ENCODE assay signal across 8 cellular contexts in the genomic region with DNA sequence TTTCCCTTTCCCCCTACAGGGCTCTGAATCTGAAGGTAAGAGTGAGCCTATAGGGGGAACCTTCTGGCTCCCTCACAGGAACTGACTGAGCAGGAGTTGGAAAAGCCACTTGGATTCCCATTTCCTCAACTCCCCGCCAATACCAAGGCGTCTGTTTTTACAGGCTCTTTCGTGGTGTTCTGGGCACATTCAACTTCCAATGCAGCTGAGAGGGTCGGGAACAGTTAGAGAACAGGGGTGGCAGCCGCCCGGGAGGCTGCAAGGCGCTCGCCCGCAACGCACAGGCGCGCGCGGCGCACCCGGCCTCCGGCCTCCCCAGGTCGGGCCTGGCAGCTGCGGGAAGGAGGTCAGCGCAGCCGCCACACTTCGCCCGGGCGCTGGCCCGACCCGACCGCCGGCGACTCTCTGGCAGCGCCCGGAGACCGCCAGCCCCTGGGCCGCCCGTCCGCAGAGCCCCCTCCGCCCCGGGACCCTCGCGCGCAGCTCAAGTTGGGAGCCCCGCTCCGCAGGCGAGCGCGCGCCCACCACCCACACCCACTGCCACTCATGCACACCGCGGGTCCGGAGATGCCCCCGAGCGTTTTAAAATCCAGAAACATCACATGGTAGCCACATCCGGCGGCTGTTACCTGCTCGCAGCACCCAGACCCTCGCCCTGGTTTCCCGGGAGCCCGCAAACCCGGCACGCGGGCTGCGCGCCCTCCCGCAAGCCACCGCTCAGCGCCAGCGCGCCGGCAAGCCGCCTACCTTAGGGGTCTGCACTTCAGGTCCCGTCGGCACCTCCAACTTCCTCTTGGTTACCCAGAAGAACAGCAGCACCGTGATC. TPM values are rescaled to one million over a fixed set of nuclear protein-coding genes. Genes with fewer than 3 reads are reported as not detected.
DNase-seq lines count a peak whose midpoint lies in the region; ATAC-seq and TF ChIP-seq lines count a peak whose summit lies in the region.

No MANE protein-coding gene starts in this region.

- TF ChIP-seq EP300 in esophagus muscularis mucosa (IDR thresholded peaks at IDR 0.05) = no peak

- no peak overlapping the region for H3K27ac Mint-ChIP-seq in activated CD4-positive, alpha-beta T cell treated with anti-CD3 and anti-CD28 coated beads, Interleukin-2, amount 10 ng/mL, durations not matched to agents 7 days and 5 days

- H3K4me3 ChIP-seq in Peyer's patch (peak overlapping the region; percentile 42 to 64 (median 62)), esophagus muscularis mucosa (peak overlapping the region; percentile 54 to 65 (median 58)), neuron (ENCODE audit: low read length) (no peak overlapping the region)

- TF ChIP-seq CTCF in Peyer's patch (IDR thresholded peaks at IDR 0.05) (no peak), esophagus muscularis mucosa (IDR thresholded peaks at IDR 0.05) (no peak)

- H3K36me3 ChIP-seq in Peyer's patch = no peaks in the 10 kb centered on the region
- H3K36me3 ChIP-seq in esophagus muscularis mucosa = no peaks in the 10 kb centered on the region
- H3K36me3 ChIP-seq in neuron (ENCODE audit: insufficient read depth, low read length) = no peaks in the 10 kb centered on the region

- CTCF ChIA-PET in activated CD4-positive, alpha-beta T cell treated with anti-CD3 and anti-CD28 coated beads, Interleukin-2, amount 10 ng/mL, durations not matched to agents 7 days and 5 days (lab: Charles Lee) = interaction anchor here (1.1 to 1.2 kb wide), 2 partner anchors 197 to 426 kb away, joined by 4 read pairs; no protein-coding TSS in a partner anchor

- no peak for DNase-seq in activated CD4-positive, alpha-beta T cell treated with anti-CD3 and anti-CD28 coated beads, Interleukin-2, amount 10 ng/mL, durations not matched to agents 7 days and 5 days
- no peak for DNase-seq in activated CD4-positive, alpha-beta T cell treated with anti-CD3 and anti-CD28 coated beads, Interleukin-2, amount 50 U/mL, for 4 hours
- DNase-seq in Peyer's patch = peak in 2 of 3 donors; percentile 48 to 57
- peak; percentile 86 for DNase-seq in esophagus muscularis mucosa (ENCODE audit: extremely low spot score)
- no peak for DNase-seq in DMS79 treated with DMSO at 0.1 percent for 48 hours (lab: John Stamatoyannopoulos, UW)

- H3K9me3 ChIP-seq in Peyer's patch (no peaks in the 10 kb centered on the region), esophagus muscularis mucosa (no peaks in the 10 kb centered on the region), neuron (ENCODE audit: low read length) (no peaks in the 10 kb centered on the region)

- peak overlapping the region; percentile 85 for H2AFZ ChIP-seq in neuron (ENCODE audit: low read depth, low read length)

- under 1% methylated on average over 21 of the region's 72 CpGs for WGBS in esophagus muscularis mucosa

- peaks cover 0 to 18% (median 8%) of the 10 kb centered on the region in 4 donors for H3K4me1 ChIP-seq in Peyer's patch
- peaks cover 12 to 23% (median 23%) of the 10 kb centered on the region in 4 donors for H3K4me1 ChIP-seq in esophagus muscularis mucosa
- no peaks in the 10 kb centered on the region for H3K4me1 ChIP-seq in neuron (ENCODE audit: insufficient read depth, low read length)

- intact Hi-C loops in esophagus muscularis mucosa (cut with DNase I) = no loop called here

- H3K27me3 ChIP-seq in Peyer's patch (no peaks in the 10 kb centered on the region), esophagus muscularis mucosa (peaks cover 0 to 57% (median 28%) of the 10 kb centered on the region in 4 donors), neuron (ENCODE audit: insufficient read depth, low read length) (peaks cover 71% of the 10 kb centered on the region)

- peak overlapping the region in 2 of 4 donors; percentile 25 to 42 for H3K27ac ChIP-seq in Peyer's patch
- no peak overlapping the region for H3K27ac ChIP-seq in esophagus muscularis mucosa (replicated peaks in 1 of 4)

- POLR2A ChIA-PET in activated CD4-positive, alpha-beta T cell treated with anti-CD3 and anti-CD28 coated beads, Interleukin-2, amount 10 ng/mL, durations not matched to agents 7 days and 5 days (lab: Charles Lee) = no interaction called here

- ATAC-seq in HG03095 (IDR thresholded peaks at IDR 0.05; ENCODE audit: unreplicated experiment) (no peak), GM21717 (IDR thresholded peaks at IDR 0.05; ENCODE audit: unreplicated experiment) (no peak)

- H3K27me3 Mint-ChIP-seq in activated CD4-positive, alpha-beta T cell treated with anti-CD3 and anti-CD28 coated beads, Interleukin-2, amount 10 ng/mL, durations not matched to agents 7 days and 5 days = peaks cover 57% of the 10 kb centered on the region

- H3K36me3 Mint-ChIP-seq in activated CD4-positive, alpha-beta T cell treated with anti-CD3 and anti-CD28 coated beads, Interleukin-2, amount 10 ng/mL, durations not matched to agents 7 days and 5 days (ENCODE audit: low read depth) = no peaks in the 10 kb centered on the region

- no peaks in the 10 kb centered on the region for H3K9me3 Mint-ChIP-seq in activated CD4-positive, alpha-beta T cell treated with anti-CD3 and anti-CD28 coated beads, Interleukin-2, amount 10 ng/mL, durations not matched to agents 7 days and 5 days

- H3K4me1 Mint-ChIP-seq in activated CD4-positive, alpha-beta T cell treated with anti-CD3 and anti-CD28 coated beads, Interleukin-2, amount 10 ng/mL, durations not matched to agents 7 days and 5 days = peaks cover 7% of the 10 kb centered on the region

- H3K4me3 Mint-ChIP-seq in activated CD4-positive, alpha-beta T cell treated with anti-CD3 and anti-CD28 coated beads, Interleukin-2, amount 10 ng/mL, durations not matched to agents 7 days and 5 days = peak overlapping the region; percentile 49

- TF ChIP-seq POLR2A in Peyer's patch (IDR thresholded peaks at IDR 0.05) = no peak
- no peak for TF ChIP-seq POLR2A in esophagus muscularis mucosa (IDR thresholded peaks at IDR 0.05; ENCODE audit: low read depth)

RNA-seq across cellular contexts. Expression of a gene that starts 0.8 kb away (rescaled TPM):
- not detected for total RNA-seq in activated CD4-positive, alpha-beta T cell treated with anti-CD3 and anti-CD28 coated beads, Interleukin-2, amount 10 ng/mL, durations not matched to agents 7 days and 5 days
- total RNA-seq in Peyer's patch = 10 to 100 TPM in 3 of 4 donors, 1 to 10 TPM in 1; 8.3 to 26.1 (median 16.3) TPM
- total RNA-seq in esophagus muscularis mucosa = 1 to 10 TPM in 1 of 4 donors, under 1 TPM in 2, not detected in 1; 0.33 to 1.0 (median 0.80) TPM

Comparison
In these comparisons a context has a peak if more than half of its experiments do, and no peak if none do; other contexts are left out.
1. DNase-seq: peak in Peyer's patch (2 of 3) and esophagus muscularis mucosa (single experiment); none in activated CD4-positive, alpha-beta T cell treated with anti-CD3 and anti-CD28 coated beads, Interleukin-2, amount 10 ng/mL, durations not matched to agents 7 days and 5 days (single experiment), activated CD4-positive, alpha-beta T cell treated with anti-CD3 and anti-CD28 coated beads, Interleukin-2, amount 50 U/mL, for 4 hours (0 of 2) and DMS79 treated with DMSO at 0.1 percent for 48 hours (single experiment).
2. RNA of a gene that starts 0.8 kb away (total RNA-seq): 8.3 to 26.1 TPM in Peyer's patch; 0.33 to 1.0 TPM in esophagus muscularis mucosa and not detected in activated CD4-positive, alpha-beta T cell treated with anti-CD3 and anti-CD28 coated beads, Interleukin-2, amount 10 ng/mL, durations not matched to agents 7 days and 5 days; every median in the first group is over 4 times any median in the second.